Comparison of ENCODE assay signal across 1 cellular context in genomic region chr2:84459944-84460429, GRCh38.
TF ChIP-seq lines count a peak whose summit lies in the region.

No MANE protein-coding gene starts in this region.

TF ChIP-seq in WTC11, 78 proteins besides CTCF, POLR2A, EP300 and RAD21 (continued from another document):
- TF ChIP-seq PREB (CRISPR knock-in tag; IDR thresholded peaks at IDR 0.05; ENCODE audit: borderline replicate concordance), result no peak
- no peak for TF ChIP-seq ZNF671 (CRISPR knock-in tag; IDR thresholded peaks at IDR 0.05)
- no peak for TF ChIP-seq EMX1 (CRISPR knock-in tag; IDR thresholded peaks at IDR 0.05)
- TF ChIP-seq ZNF121 (CRISPR knock-in tag; IDR thresholded peaks at IDR 0.05), result no peak
- TF ChIP-seq GTF2I (CRISPR knock-in tag; conservative IDR thresholded peaks at IDR 0.05), result no peak
- TF ChIP-seq CREM (CRISPR knock-in tag; IDR thresholded peaks at IDR 0.05), result no peak
